Comparison of ENCODE assay signal across 15 cellular contexts in genomic region chr12:94127239-94128131, GRCh38.
"Had no signal": no experiment of that assay in that cellular context is flagged by ENCODE, and none has a peak within 500 bp of the region (broad histone marks: within the 10 kb centered on the region; RNA-seq: fewer than 3 reads in every experiment).

No MANE protein-coding gene starts in this region.

- H3K27ac ChIP-seq: ascending aorta, esophagus squamous epithelium, left ventricle myocardium inferior, upper lobe of right lung, VCaP had no signal

- H3K4me3 Mint-ChIP-seq: activated CD4-positive, alpha-beta T cell treated with anti-CD3 and anti-CD28 coated beads for 36 hours; stimulated activated naive CD8-positive, alpha-beta T cell treated with anti-CD3 and anti-CD28 coated beads, Interleukin-15, Interleukin-2, amounts not matched to agents 100 ng/mL and 50 ng/mL, for 24 hours; T-helper 2 cell treated with Interferon-gamma antibody and Interleukin-4, amounts not matched to agents 5 μg/mL and 100 μg/mL, for 36 hours had no signal

- H3K27me3 Mint-ChIP-seq: activated CD4-positive, alpha-beta T cell treated with anti-CD3 and anti-CD28 coated beads for 36 hours; stimulated activated naive CD8-positive, alpha-beta T cell treated with anti-CD3 and anti-CD28 coated beads, Interleukin-15, Interleukin-2, amounts not matched to agents 100 ng/mL and 50 ng/mL, for 24 hours had no signal

- H3K27ac Mint-ChIP-seq: activated CD4-positive, alpha-beta T cell treated with anti-CD3 and anti-CD28 coated beads for 36 hours; stimulated activated naive CD8-positive, alpha-beta T cell treated with anti-CD3 and anti-CD28 coated beads, Interleukin-15, Interleukin-2, amounts not matched to agents 100 ng/mL and 50 ng/mL, for 24 hours; T-helper 2 cell treated with Interferon-gamma antibody and Interleukin-4, amounts not matched to agents 5 μg/mL and 100 μg/mL, for 36 hours had no signal

- ATAC-seq: activated CD4-positive, alpha-beta T cell treated with anti-CD3 and anti-CD28 coated beads for 36 hours had no signal

- H3K36me3 ChIP-seq: ascending aorta, esophagus squamous epithelium, left ventricle myocardium inferior, upper lobe of right lung had no signal

- H3K9me3 ChIP-seq: ascending aorta, esophagus squamous epithelium, left ventricle myocardium inferior, upper lobe of right lung had no signal

- H3K4me1 ChIP-seq: ascending aorta, esophagus squamous epithelium, left ventricle myocardium inferior, upper lobe of right lung had no signal

- H3K27me3 ChIP-seq: ascending aorta, upper lobe of right lung had no signal

- H3K4me3 ChIP-seq: ascending aorta, esophagus squamous epithelium, left ventricle myocardium inferior, upper lobe of right lung had no signal

- H3K9me3 Mint-ChIP-seq: stimulated activated naive CD8-positive, alpha-beta T cell treated with anti-CD3 and anti-CD28 coated beads, Interleukin-15, Interleukin-2, amounts not matched to agents 100 ng/mL and 50 ng/mL, for 24 hours had no signal

- FAIRE-seq: bronchial epithelial cell, kidney had no signal

- DNase-seq: activated CD4-positive, alpha-beta T cell treated with anti-CD3 and anti-CD28 coated beads for 36 hours; activated T-cell treated with anti-CD3 and anti-CD28 coated beads for 4 hours; esophagus squamous epithelium; foreskin fibroblast; kidney; left ventricle myocardium inferior; mesendoderm; stimulated activated CD4-positive, alpha-beta T cell treated with anti-CD3 and anti-CD28 coated beads, Interleukin-12 subunit alpha, Interleukin-12 subunit beta, amount 100 ng/mL, for 4 hours; stimulated activated CD4-positive, alpha-beta T cell treated with anti-CD3 and anti-CD28 coated beads, Interleukin-2, amount 100 ng/mL, for 48 hours; upper lobe of right lung had no signal
